22 cellular contexts compared by ENCODE assay signal in the genomic region with DNA sequence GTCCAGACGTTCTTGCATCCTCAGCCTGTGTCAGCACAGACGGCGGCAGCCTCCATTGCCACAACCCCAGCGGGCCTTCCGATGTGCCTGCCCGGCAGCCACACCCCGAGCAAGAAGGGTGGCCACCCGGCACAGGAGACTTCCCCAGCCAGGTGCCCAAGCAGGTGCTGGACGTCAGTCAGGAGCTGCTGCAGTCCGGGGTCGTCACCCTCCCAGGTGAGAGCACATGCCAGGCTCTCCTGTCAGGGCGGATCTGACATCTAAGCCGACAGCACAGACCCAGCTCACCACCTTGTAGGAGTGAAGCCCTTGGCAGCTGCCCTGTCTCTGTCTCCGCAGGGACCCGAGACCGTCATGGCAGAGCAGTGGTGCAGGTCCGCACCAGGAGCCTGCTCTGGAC. TPM values are rescaled to one million over a fixed set of nuclear protein-coding genes. Genes with fewer than 3 reads are reported as not detected.
DNase-seq lines count a peak whose midpoint lies in the region; ATAC-seq and TF ChIP-seq lines count a peak whose summit lies in the region.
"Had no signal": no experiment of that assay in that cellular context is flagged by ENCODE, and none has a peak within 500 bp of the region (broad histone marks: within the 10 kb centered on the region; RNA-seq: fewer than 3 reads in every experiment).

No MANE protein-coding gene starts in this region.

- H3K4me3 ChIP-seq in mammary epithelial cell (replicated peaks in 1 of 3; ENCODE audit: insufficient read depth in 1 of 3, low read depth in 2 of 3, low read length in 3 of 3) (no peak overlapping the region), neuronal stem cell (ENCODE audit: low read length in 2 of 2) (peak overlapping the region in 1 of 2 donors; percentile 57)
- H3K4me3 ChIP-seq: BLaER1, GM23338 had no signal

- in situ Hi-C loops in mammary epithelial cell (cut with MboI; ENCODE audit: low sequenced_read_pairs in 2 of 2): no loop called here

- intact Hi-C loops in MCF 10A (cut with micrococcal nuclease) (no loop called here), mammary epithelial cell (cut with micrococcal nuclease) (no loop called here)

- H3K27me3 ChIP-seq in mammary epithelial cell (ENCODE audit: insufficient read depth, low read length) (no peaks in the 10 kb centered on the region), neuronal stem cell (ENCODE audit: control insufficient read depth in 3 of 3, insufficient read depth in 3 of 3, low read depth in 1 of 3, low read length in 3 of 3) (no peaks in the 10 kb centered on the region)
- H3K27me3 ChIP-seq: BLaER1 had no signal

- no peaks in the 10 kb centered on the region for H3K79me2 ChIP-seq in mammary epithelial cell (ENCODE audit: insufficient read depth, low read length)

- no peaks in the 10 kb centered on the region for H3K36me3 Mint-ChIP-seq in MCF 10A (ENCODE audit: insufficient read depth, unreplicated experiment)
- peaks cover 6% of the 10 kb centered on the region for H3K36me3 Mint-ChIP-seq in stimulated activated memory B cell treated with anti-CD40 and anti-IgM and Interleukin-4, amounts not matched to agents 10 μg/mL and 1 μg/mL and 100 μg/mL, for 72 hours
- H3K36me3 Mint-ChIP-seq: CD14-positive monocyte had no signal

- CTCF ChIA-PET in MCF 10A (lab: Yijun Ruan, JAX) (interaction anchor here (0.6 kb wide), 1 partner anchor 289 kb away, joined by 3 read pairs; no protein-coding TSS in a partner anchor), mammary epithelial cell (lab: Charles Lee; ENCODE audit: low non-redundant PET) (no interaction called here)

- no peak overlapping the region for H2BK12ac ChIP-seq in neuronal stem cell (ENCODE audit: low read length)

- H2BK15ac ChIP-seq in neuronal stem cell (ENCODE audit: low read length): no peak overlapping the region

- H3K23ac ChIP-seq in neuronal stem cell (ENCODE audit: low read depth, low read length, poor library complexity): peak overlapping the region; percentile 21

- no peaks in the 10 kb centered on the region for H4K20me1 ChIP-seq in mammary epithelial cell (ENCODE audit: insufficient read depth, low read length)

- dilution Hi-C loops in mammary epithelial cell (cut with HindIII; ENCODE audit: low sequenced_read_pairs): no loop called here

- POLR2A ChIA-PET in MCF 10A (lab: Yijun Ruan, JAX): no interaction called here

- H3K4me2 ChIP-seq in mammary epithelial cell (ENCODE audit: insufficient read depth, low read depth, low read length) (no peak overlapping the region), neuronal stem cell (ENCODE audit: insufficient read depth, low read length, poor library complexity, severe bottlenecking) (no peak overlapping the region)
- H3K4me2 ChIP-seq: BLaER1, GM23338 had no signal

- WGBS in mammary epithelial cell (ENCODE audit: low coverage, missing lambda C conversion rate): 92% methylated on average over 7 of the region's 17 CpGs
- no CpG with 5 or more reads among the region's 17 CpGs for WGBS in neuronal stem cell (ENCODE audit: extremely low coverage in 2 of 2, insufficient read length in 2 of 2, insufficient replicate concordance in 1 of 2), 2 donors

- H3K27me3 Mint-ChIP-seq in MCF 10A (ENCODE audit: insufficient read depth, unreplicated experiment): peaks cover 33% of the 10 kb centered on the region
- peaks cover 54% of the 10 kb centered on the region for H3K27me3 Mint-ChIP-seq in stimulated activated memory B cell treated with anti-CD40 and anti-IgM and Interleukin-4, amounts not matched to agents 10 μg/mL and 1 μg/mL and 100 μg/mL, for 72 hours

- H3K9ac ChIP-seq in mammary epithelial cell (ENCODE audit: insufficient read depth, low read length) (no peak overlapping the region), neuronal stem cell (ENCODE audit: low read depth, low read length, poor library complexity) (peak overlapping the region; percentile 31)
- H3K9ac ChIP-seq: BLaER1 had no signal

- DNase-seq in MCF 10A (ENCODE audit: unreplicated experiment) (no peak), mammary epithelial cell (no peak), epidermal melanocyte (ENCODE audit: insufficient read length, low spot score) (peak; percentile 3), neuronal stem cell (ENCODE audit: low spot score) (no peak), iPS-NIHi7 (ENCODE audit: extremely low spot score) (no peak), mesenteric fat pad (ENCODE audit: low spot score) (no peak), NK-92 (lab: John Stamatoyannopoulos, UW; ENCODE audit: unreplicated experiment) (no peak)
- DNase-seq: CD4-positive, alpha-beta memory T cell; DMS153; DMS79; GDM1; H7; HFFc6 had no signal

- H3K4me1 ChIP-seq in mammary epithelial cell (ENCODE audit: insufficient read depth, low read length) (no peaks in the 10 kb centered on the region), neuronal stem cell (ENCODE audit: control insufficient read depth in 2 of 2, insufficient read depth in 1 of 2, low read depth in 1 of 2, low read length in 2 of 2) (no peaks in the 10 kb centered on the region)
- H3K4me1 ChIP-seq: BLaER1 had no signal

- BruUV-seq in MCF 10A (replicated peaks; lab: Mats Ljungman, UMichigan): no TSS peak
- no TSS peak for BruUV-seq in mammary epithelial cell (replicated peaks; lab: Mats Ljungman, UMichigan)

- no peaks in the 10 kb centered on the region for H3K4me1 Mint-ChIP-seq in MCF 10A (ENCODE audit: insufficient read depth, unreplicated experiment)
- H3K4me1 Mint-ChIP-seq in stimulated activated memory B cell treated with anti-CD40 and anti-IgM and Interleukin-4, amounts not matched to agents 10 μg/mL and 1 μg/mL and 100 μg/mL, for 72 hours: no peaks in the 10 kb centered on the region
- H3K4me1 Mint-ChIP-seq: CD14-positive monocyte; CD4-positive, alpha-beta memory T cell had no signal

- ATAC-seq in stimulated activated memory B cell treated with anti-CD40 and anti-IgM and Interleukin-4, amounts not matched to agents 10 μg/mL and 1 μg/mL and 100 μg/mL, for 72 hours: peak; percentile 17
- ATAC-seq: GM23338, HCT116 had no signal

- H2AFZ ChIP-seq in mammary epithelial cell (ENCODE audit: low read depth, low read length) (no peak overlapping the region), neuronal stem cell (ENCODE audit: low read length) (no peak overlapping the region)
- H2AFZ ChIP-seq: GM23338 had no signal

- no peak overlapping the region for H2AK5ac ChIP-seq in neuronal stem cell (ENCODE audit: low read depth, low read length)

- no peak overlapping the region for H3K14ac ChIP-seq in neuronal stem cell (ENCODE audit: low read length)

- H3K27ac Mint-ChIP-seq in MCF 10A (ENCODE audit: low read depth, unreplicated experiment): peak overlapping the region; percentile 6
- H3K27ac Mint-ChIP-seq in stimulated activated memory B cell treated with anti-CD40 and anti-IgM and Interleukin-4, amounts not matched to agents 10 μg/mL and 1 μg/mL and 100 μg/mL, for 72 hours: no peak overlapping the region
- H3K27ac Mint-ChIP-seq: CD4-positive, alpha-beta memory T cell; HFFc6 had no signal

- TF ChIP-seq CTCF in MCF 10A (IDR thresholded peaks at IDR 0.05; ENCODE audit: unreplicated experiment) (no peak), mammary epithelial cell (conservative IDR thresholded peaks at IDR 0.05 in 1 of 2, IDR thresholded peaks at IDR 0.05 in 1 of 2; ENCODE audit: extremely low read depth in 1 of 2, insufficient read depth in 1 of 2, low read depth in 1 of 2, low read length in 2 of 2) (no peak)

- peaks cover 13% of the 10 kb centered on the region for H3K9me3 ChIP-seq in mammary epithelial cell (replicated peaks; ENCODE audit: insufficient read depth, low read length)
- H3K9me3 ChIP-seq in neuronal stem cell (replicated peaks in 1 of 2; ENCODE audit: control insufficient read depth in 2 of 2, insufficient read depth in 1 of 2, low read depth in 1 of 2, low read length in 2 of 2): peaks cover 18 to 32% of the 10 kb centered on the region in 2 donors

- H3K36me3 ChIP-seq in mammary epithelial cell (ENCODE audit: insufficient read depth, low read length): no peaks in the 10 kb centered on the region
- H3K36me3 ChIP-seq in neuronal stem cell (replicated peaks in 1 of 2; ENCODE audit: control insufficient read depth in 2 of 2, insufficient read depth in 2 of 2, low read length in 2 of 2): peaks cover 35 to 63% of the 10 kb centered on the region in 2 donors

- peak overlapping the region; percentile 7 for H2BK5ac ChIP-seq in neuronal stem cell (ENCODE audit: low read length)

- H3K4ac ChIP-seq in neuronal stem cell (ENCODE audit: low read length): no peak overlapping the region

- no peak overlapping the region for H3K27ac ChIP-seq in mammary epithelial cell (ENCODE audit: insufficient read depth, low read depth, low read length)
- H3K27ac ChIP-seq in neuronal stem cell (replicated peaks; ENCODE audit: low read length): no peak overlapping the region
- H3K27ac ChIP-seq: 22Rv1, BLaER1 had no signal

- no peak overlapping the region for H4K91ac ChIP-seq in neuronal stem cell (ENCODE audit: low read depth, low read length, poor library complexity)

- peaks cover 12% of the 10 kb centered on the region for H3K9me3 Mint-ChIP-seq in MCF 10A (ENCODE audit: unreplicated experiment)
- H3K9me3 Mint-ChIP-seq in stimulated activated memory B cell treated with anti-CD40 and anti-IgM and Interleukin-4, amounts not matched to agents 10 μg/mL and 1 μg/mL and 100 μg/mL, for 72 hours: peaks cover 16% of the 10 kb centered on the region

- no peak overlapping the region for H2BK120ac ChIP-seq in neuronal stem cell (ENCODE audit: low read depth, low read length)

- H3K79me1 ChIP-seq in neuronal stem cell (ENCODE audit: low read depth, low read length): peaks cover 11% of the 10 kb centered on the region

- no peak overlapping the region for H3K4me3 Mint-ChIP-seq in MCF 10A (ENCODE audit: unreplicated experiment)
- no peak overlapping the region for H3K4me3 Mint-ChIP-seq in stimulated activated memory B cell treated with anti-CD40 and anti-IgM and Interleukin-4, amounts not matched to agents 10 μg/mL and 1 μg/mL and 100 μg/mL, for 72 hours
- H3K4me3 Mint-ChIP-seq: CD14-positive monocyte; CD4-positive, alpha-beta memory T cell; GM23338; HFFc6 had no signal

- no peak overlapping the region for H4K8ac ChIP-seq in neuronal stem cell (ENCODE audit: low read depth, low read length)

- peak overlapping the region; percentile 25 for H3K18ac ChIP-seq in neuronal stem cell (ENCODE audit: low read length)

RNA-seq across cellular contexts. Expression of a gene that starts 48.3 kb away (rescaled TPM):
- total RNA-seq in MCF 10A (2022) (not detected in 2 replicates), mammary epithelial cell (not detected), mesenteric fat pad (not detected)
- not detected for polyA plus RNA-seq in mammary epithelial cell
- not detected for polyA minus RNA-seq in mammary epithelial cell
- polyA plus RNA-seq in neuronal stem cell (2013, experiment 1 of 2): 0.03 TPM
- polyA plus RNA-seq in neuronal stem cell (2013, experiment 2 of 2): not detected
- total RNA-seq: A673; CD4-positive, alpha-beta memory T cell; Daoy; GM23338; H7; HFFc6 had no signal
- polyA plus RNA-seq: AG04450, CD14-positive monocyte, GM23338 had no signal

RNA-seq across cellular contexts. Expression of a gene that starts 51.1 kb away (rescaled TPM):
- total RNA-seq in MCF 10A (2022) (not detected in 2 replicates), mammary epithelial cell (1 to 10 TPM in 1 of 2 donors, under 1 TPM in 1; 0.09 to 1.8 TPM), mesenteric fat pad (not detected)
- polyA plus RNA-seq in mammary epithelial cell: 0.01 TPM
- polyA minus RNA-seq in mammary epithelial cell: not detected
- 46.5 TPM for polyA plus RNA-seq in neuronal stem cell (2013, experiment 1 of 2)
- 48.4 TPM for polyA plus RNA-seq in neuronal stem cell (2013, experiment 2 of 2)
- total RNA-seq: CD4-positive, alpha-beta memory T cell had no signal
- polyA plus RNA-seq: CD14-positive monocyte; CD4-positive, alpha-beta memory T cell had no signal
